ENCODE assay signal across 5 cellular contexts in the genomic region with DNA sequence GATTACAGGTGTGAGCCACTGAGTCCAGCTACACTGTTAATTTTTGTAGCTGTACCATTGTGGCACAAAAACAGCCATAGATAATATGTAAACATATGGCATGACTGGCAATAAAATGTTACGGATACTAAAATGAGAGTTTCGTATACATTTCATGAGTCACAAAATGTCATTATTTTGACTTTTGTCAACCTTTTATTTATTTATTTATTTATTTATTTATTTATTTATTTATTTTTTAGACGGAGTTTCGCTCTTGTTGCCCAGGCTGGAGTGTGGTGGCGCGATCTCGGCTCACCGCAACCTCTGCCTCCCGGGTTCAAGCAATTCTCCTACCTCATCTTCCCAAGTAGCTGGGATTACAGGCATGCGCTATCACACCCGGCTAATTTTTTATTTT. TPM values are rescaled to one million over a fixed set of nuclear protein-coding genes. Genes with fewer than 3 reads are reported as not detected.
DNase-seq lines count a peak whose midpoint lies in the region; ATAC-seq, FAIRE-seq and TF ChIP-seq lines count a peak whose summit lies in the region.
"Not testable (repeated sequence)": the region's sequence is repeated elsewhere in the genome, so short reads cannot be mapped to it uniquely, and the experiment has no call there.

No MANE protein-coding gene starts in this region.

- H3K27ac ChIP-seq in A549; HEK293 (ENCODE audit: extremely low read depth, low read depth, low read length); HepG2 (ENCODE audit: extremely low read length, insufficient read depth, low read length); spleen: not testable (repeated sequence)
- H3K27ac ChIP-seq in RWPE1, result peak overlapping the region; percentile 6; the same call in 1 of the 2 replicates

- not testable (repeated sequence) for H3K4me3 ChIP-seq in A549; HEK293 (ENCODE audit: low read depth, low read length); HepG2 (replicated peaks in 1 of 3; ENCODE audit: insufficient read depth in 1 of 3, low read depth in 2 of 3, low read length in 3 of 3); spleen

- not testable (repeated sequence) for TF ChIP-seq EP300 in A549 (IDR thresholded peaks at IDR 0.05); HepG2 (IDR thresholded peaks at IDR 0.05; ENCODE audit: low read depth in 2 of 2, low read length in 2 of 2); HepG2 (CRISPR knock-in tag; IDR thresholded peaks at IDR 0.05; ENCODE audit: borderline replicate concordance)

- TF ChIP-seq RAD21 in A549 (conservative IDR thresholded peaks at IDR 0.05 in 1 of 2, IDR thresholded peaks at IDR 0.05 in 1 of 2); HepG2 (CRISPR knock-in tag; IDR thresholded peaks at IDR 0.05): not testable (repeated sequence)

- not testable (repeated sequence) for BruUV-seq in HepG2 (replicated peaks; lab: Mats Ljungman, UMichigan)

- H3K9ac ChIP-seq in HepG2 (ENCODE audit: insufficient read depth, low read depth, low read length), result not testable (repeated sequence)

- H3K9me3 ChIP-seq in A549; HEK293 (ENCODE audit: control insufficient read depth, insufficient read depth, low read depth, low read length); HepG2 (ENCODE audit: low read length); spleen: not testable (repeated sequence)

- CTCF ChIA-PET in A549 (lab: Yijun Ruan, JAX); RWPE1 (lab: Yijun Ruan, JAX); HepG2 (lab: Yijun Ruan, JAX; ENCODE audit: low intra/inter-chr PET ratio, low total read pairs): not testable (repeated sequence)
- CTCF ChIA-PET in HEK293 (lab: Yijun Ruan, JAX), result interaction anchor here (0.6 kb wide), 1 partner anchor 33 kb away, joined by 3 read pairs; no protein-coding TSS in a partner anchor

- not testable (repeated sequence) for H2AFZ ChIP-seq in HepG2 (ENCODE audit: low read length)

- POLR2A ChIA-PET in A549 (lab: Yijun Ruan, JAX); HEK293 (lab: Yijun Ruan, JAX); RWPE1 (lab: Yijun Ruan, JAX; ENCODE audit: low non-redundant PET); HepG2 (lab: Yijun Ruan, JAX): not testable (repeated sequence)

- 92% methylated on average over 11 of the region's 11 CpGs for WGBS in A549 (ENCODE audit: missing lambda C conversion rate)
- 97% methylated on average over 11 of the region's 11 CpGs for WGBS in HepG2 (ENCODE audit: low lambda C conversion rate)
- 97 to 98% (median 98%) methylated on average over 11 of the region's 11 CpGs for WGBS in spleen, 5 donors

- not testable (repeated sequence) for ATAC-seq in A549, HepG2

- H3K79me2 ChIP-seq in HepG2 (ENCODE audit: insufficient read depth, low read length), result not testable (repeated sequence)

- not testable (repeated sequence) for H3K4me2 ChIP-seq in A549; HepG2 (ENCODE audit: low read depth, low read length)

- not testable (repeated sequence) for FAIRE-seq in A549 (lab: Jason Lieb, UNC); HepG2 (lab: Jason Lieb, UNC)

- in situ Hi-C loops in HepG2 (cut with HindIII; ENCODE audit: extremely low pct_ligation_motif_present, low pct_unique_long_range_greater_than_20kb), result not testable (repeated sequence)

- intact Hi-C loops in HepG2 (cut with micrococcal nuclease; ENCODE audit: unreplicated experiment); spleen (cut with DNase I; ENCODE audit: low total_unique reads): not testable (repeated sequence)

- not testable (repeated sequence) for H3K4me1 ChIP-seq in A549; HEK293 (ENCODE audit: control insufficient read depth, insufficient read depth, low read length); HepG2 (ENCODE audit: insufficient read depth, low read length); spleen

- H4K20me1 ChIP-seq in HepG2 (ENCODE audit: insufficient read depth, low read length), result not testable (repeated sequence)

- not testable (repeated sequence) for H3K27me3 ChIP-seq in HepG2 (ENCODE audit: control insufficient read depth in 1 of 2, insufficient read depth in 2 of 2, low read length in 2 of 2); spleen (replicated peaks in 1 of 7)

- TF ChIP-seq POLR2A in A549 (IDR thresholded peaks at IDR 0.05; ENCODE audit: low read length); HepG2 (IDR thresholded peaks at IDR 0.05; ENCODE audit: insufficient read depth in 1 of 2, low read depth in 2 of 2, low read length in 2 of 2); spleen (IDR thresholded peaks at IDR 0.05): not testable (repeated sequence)

- H3K36me3 ChIP-seq in HEK293 (ENCODE audit: control insufficient read depth in 2 of 2, insufficient read depth in 1 of 2, low read length in 2 of 2) (peaks cover 9 to 18% of the 10 kb centered on the region in 2 experiments; a peak in 2 of 3 replicates), spleen (peaks cover 0 to 69% (median 11%) of the 10 kb centered on the region in 6 donors)
- not testable (repeated sequence) for H3K36me3 ChIP-seq in HepG2 (replicated peaks in 1 of 2; ENCODE audit: control insufficient read depth in 1 of 2, insufficient read depth in 2 of 2, low read length in 2 of 2)

- DNase-seq in A549 (ENCODE audit: low read depth in 1 of 2, low spot score in 1 of 2); RWPE1 (ENCODE audit: low spot score); HepG2 (ENCODE audit: low spot score): not testable (repeated sequence)
- peak; percentile 16 for DNase-seq in spleen

- not testable (repeated sequence) for TF ChIP-seq CTCF in A549 (IDR thresholded peaks at IDR 0.05); HEK293 (tag by site-specific recombination; IDR thresholded peaks at IDR 0.05); RWPE1 (conservative IDR thresholded peaks at IDR 0.05; ENCODE audit: low read depth); HepG2 (CRISPR knock-in tag; IDR thresholded peaks at IDR 0.05); spleen (IDR thresholded peaks at IDR 0.05 in 8 of 11, conservative IDR thresholded peaks at IDR 0.05 in 3 of 11)

RNA-seq across cellular contexts. Expression of gene BRD4, which starts 9.0 kb away (rescaled TPM):
- polyA plus RNA-seq in A549 (2011; rRNA removed), result 8.3 and 11.8 TPM in 2 replicates
- 8.9 and 12.2 TPM in 2 replicates for polyA plus RNA-seq in A549 (2012; cell fraction: cytosol; rRNA removed)
- polyA plus RNA-seq in A549 (2012; cell fraction: nucleus; rRNA removed), result 21.4 and 21.7 TPM in 2 replicates
- polyA plus RNA-seq in A549 (2017; fragmentation: RNase III; extraction: RNeasy Plus Mini Kit Qiagen cat#74134 plus additional on column Dnase treatment), result 22.5 to 23.3 TPM (median 23.1 TPM) in 3 replicates
- 30.4 and 34.7 TPM in 2 replicates for polyA minus RNA-seq in A549 (2011; rRNA and poly(A)+ RNA removed)
- total RNA-seq in HepG2 (2016; rRNA removed; fragmentation: Illumina TruSeq; extraction: Trizol), result 11.4 TPM in 2 replicates
- total RNA-seq in HepG2 (2016; cell fraction: cytosol; rRNA removed; fragmentation: Illumina TruSeq; extraction: Trizol; ENCODE audit: low read depth), result 9.3 and 10.8 TPM in 2 replicates
- 9.9 and 11.8 TPM in 2 replicates for total RNA-seq in HepG2 (2016; cell fraction: insoluble cytoplasmic fraction; rRNA removed; fragmentation: Illumina TruSeq; extraction: Trizol)
- total RNA-seq in HepG2 (2016; cell fraction: membrane; rRNA removed; fragmentation: Illumina TruSeq; extraction: Trizol), result 14.9 and 16.5 TPM in 2 replicates
- total RNA-seq in HepG2 (2016; cell fraction: nucleus; rRNA removed; fragmentation: Illumina TruSeq; extraction: Trizol), result 16.3 and 19.3 TPM in 2 replicates
- polyA plus RNA-seq in HepG2 (2011; rRNA removed), result 10.5 TPM in 2 replicates
- polyA plus RNA-seq in HepG2 (2011; cell fraction: cytosol; rRNA removed), result 5.5 and 5.9 TPM in 2 replicates
- polyA plus RNA-seq in HepG2 (2011; cell fraction: nucleus; rRNA removed), result 33.7 and 40.9 TPM in 2 replicates
- polyA plus RNA-seq in HepG2 (2012), result 38.7 and 50.8 TPM in 2 replicates
- 3.9 and 4.0 TPM in 2 replicates for polyA plus RNA-seq in HepG2 (2016; cell fraction: cytosol; fragmentation: Illumina TruSeq; extraction: Trizol; ENCODE audit: low read depth)
- polyA plus RNA-seq in HepG2 (2016; cell fraction: insoluble cytoplasmic fraction; fragmentation: Illumina TruSeq; extraction: Trizol; ENCODE audit: low read depth), result 19.8 and 29.3 TPM in 2 replicates
- polyA plus RNA-seq in HepG2 (2016; cell fraction: membrane; fragmentation: Illumina TruSeq; extraction: Trizol; ENCODE audit: low read depth), result 14.9 and 16.3 TPM in 2 replicates
- 50.8 and 56.4 TPM in 2 replicates for polyA plus RNA-seq in HepG2 (2016; cell fraction: nucleus; fragmentation: Illumina TruSeq; extraction: Trizol; ENCODE audit: insufficient read depth, low read depth)
- polyA minus RNA-seq in HepG2 (2011; rRNA and poly(A)+ RNA removed; ENCODE audit: low replicate concordance), result 42.7 and 54.2 TPM in 2 replicates
- 22.2 and 24.6 TPM in 2 replicates for polyA minus RNA-seq in HepG2 (2011; cell fraction: cytosol; rRNA and poly(A)+ RNA removed)
- polyA minus RNA-seq in HepG2 (2011; cell fraction: nucleus; rRNA and poly(A)+ RNA removed), result 49.4 and 56.1 TPM in 2 replicates
- 100 to 1,000 TPM in 4 of 7 donors, 10 to 100 TPM in 3; 50.7 to 146 (median 124) TPM for total RNA-seq in spleen
- polyA plus RNA-seq in spleen, result 10 to 100 TPM; 10.3 to 35.9 (median 14.2) TPM

RNA-seq across cellular contexts. Expression of gene AKAP8, which starts 38.3 kb away (rescaled TPM):
- polyA plus RNA-seq in A549 (2011; rRNA removed) (13.5 and 16.2 TPM in 2 replicates), A549 (2017; fragmentation: RNase III; extraction: RNeasy Plus Mini Kit Qiagen cat#74134 plus additional on column Dnase treatment) (16.2 to 17.7 TPM (median 17.3 TPM) in 3 replicates), HepG2 (2011; rRNA removed) (15.2 and 15.9 TPM in 2 replicates), spleen (10 to 100 TPM; 13.9 to 24.8 (median 21.9) TPM)
- polyA plus RNA-seq in A549 (2012; cell fraction: cytosol; rRNA removed), result 13.7 and 15.6 TPM in 2 replicates
- polyA plus RNA-seq in A549 (2012; cell fraction: nucleus; rRNA removed), result 30.6 and 37.9 TPM in 2 replicates
- 7.4 and 9.3 TPM in 2 replicates for polyA minus RNA-seq in A549 (2011; rRNA and poly(A)+ RNA removed)
- total RNA-seq in HepG2 (2016; rRNA removed; fragmentation: Illumina TruSeq; extraction: Trizol) (21.2 and 22.1 TPM in 2 replicates), spleen (10 to 100 TPM; 24.9 to 51.3 (median 48.9) TPM)
- total RNA-seq in HepG2 (2016; cell fraction: cytosol; rRNA removed; fragmentation: Illumina TruSeq; extraction: Trizol; ENCODE audit: low read depth), result 3.7 and 3.8 TPM in 2 replicates
- total RNA-seq in HepG2 (2016; cell fraction: insoluble cytoplasmic fraction; rRNA removed; fragmentation: Illumina TruSeq; extraction: Trizol), result 20.2 and 21.5 TPM in 2 replicates
- total RNA-seq in HepG2 (2016; cell fraction: membrane; rRNA removed; fragmentation: Illumina TruSeq; extraction: Trizol), result 9.1 and 9.4 TPM in 2 replicates
- total RNA-seq in HepG2 (2016; cell fraction: nucleus; rRNA removed; fragmentation: Illumina TruSeq; extraction: Trizol), result 17.0 and 19.9 TPM in 2 replicates
- polyA plus RNA-seq in HepG2 (2011; cell fraction: cytosol; rRNA removed), result 9.5 and 11.1 TPM in 2 replicates
- polyA plus RNA-seq in HepG2 (2011; cell fraction: nucleus; rRNA removed), result 35.3 and 39.7 TPM in 2 replicates
- polyA plus RNA-seq in HepG2 (2012), result 11.5 and 13.0 TPM in 2 replicates
- 1.6 TPM in 2 replicates for polyA plus RNA-seq in HepG2 (2016; cell fraction: cytosol; fragmentation: Illumina TruSeq; extraction: Trizol; ENCODE audit: low read depth)
- polyA plus RNA-seq in HepG2 (2016; cell fraction: insoluble cytoplasmic fraction; fragmentation: Illumina TruSeq; extraction: Trizol; ENCODE audit: low read depth), result 17.4 and 18.4 TPM in 2 replicates
- polyA plus RNA-seq in HepG2 (2016; cell fraction: membrane; fragmentation: Illumina TruSeq; extraction: Trizol; ENCODE audit: low read depth), result 3.7 and 4.6 TPM in 2 replicates
- polyA plus RNA-seq in HepG2 (2016; cell fraction: nucleus; fragmentation: Illumina TruSeq; extraction: Trizol; ENCODE audit: insufficient read depth, low read depth), result 47.6 and 49.0 TPM in 2 replicates
- 13.4 and 15.5 TPM in 2 replicates for polyA minus RNA-seq in HepG2 (2011; rRNA and poly(A)+ RNA removed; ENCODE audit: low replicate concordance)
- 8.0 and 10.5 TPM in 2 replicates for polyA minus RNA-seq in HepG2 (2011; cell fraction: cytosol; rRNA and poly(A)+ RNA removed)
- polyA minus RNA-seq in HepG2 (2011; cell fraction: nucleus; rRNA and poly(A)+ RNA removed), result 10.9 and 13.4 TPM in 2 replicates
